11 cellular contexts compared by ENCODE assay signal in genomic region chr6:130156908-130157307, GRCh38.
"Had no signal": no experiment of that assay in that cellular context is flagged by ENCODE, and none has a peak within 500 bp of the region (broad histone marks: within the 10 kb centered on the region; RNA-seq: fewer than 3 reads in every experiment).

No MANE protein-coding gene starts in this region.

- ATAC-seq: HepG2 had no signal

- FAIRE-seq: H54, HepG2 had no signal

- H3K4me3 ChIP-seq: GM23248 had no signal

- H3K27me3 Mint-ChIP-seq: IgD-negative memory B cell had no signal

- H3K4me2 ChIP-seq: KMS-11 had no signal

- H3K27ac ChIP-seq: GM23248, HL-60, KMS-11 had no signal

- H3K27ac Mint-ChIP-seq: H9, HFFc6, IgD-negative memory B cell had no signal

- DNase-seq: GM23248, GOT3, H9, HCEC 1CT, HFFc6, KBM-7 had no signal

- H3K4me3 Mint-ChIP-seq: H9, HFFc6, IgD-negative memory B cell had no signal
